In genomic region chr18:69585696-69586095, GRCh38 we compare ENCODE assay signal across 18 cellular contexts.
"Had no signal": no experiment of that assay in that cellular context is flagged by ENCODE, and none has a peak within 500 bp of the region (broad histone marks: within the 10 kb centered on the region; RNA-seq: fewer than 3 reads in every experiment).

No MANE protein-coding gene starts in this region.

- H3K27ac Mint-ChIP-seq: memory B cell, naive B cell, type B pancreatic cell had no signal

- H3K4me3 ChIP-seq: esophagus muscularis mucosa, gastroesophageal sphincter, left ventricle myocardium inferior, lower lobe of right lung, smooth muscle cell had no signal

- H3K4me3 Mint-ChIP-seq: memory B cell, naive B cell, neural crest cell, type B pancreatic cell had no signal

- ATAC-seq: gastroesophageal sphincter, lower lobe of right lung had no signal

- H3K27me3 Mint-ChIP-seq: memory B cell, type B pancreatic cell had no signal

- H3K36me3 Mint-ChIP-seq: memory B cell, naive B cell, type B pancreatic cell had no signal

- H3K36me3 ChIP-seq: esophagus muscularis mucosa, gastroesophageal sphincter, left ventricle myocardium inferior, lower lobe of right lung had no signal

- H3K4me1 Mint-ChIP-seq: memory B cell, naive B cell had no signal

- H3K27ac ChIP-seq: epithelial cell of prostate, esophagus muscularis mucosa, gastroesophageal sphincter, left ventricle myocardium inferior, lower lobe of right lung had no signal

- H3K4me2 ChIP-seq: smooth muscle cell had no signal

- H3K9me3 ChIP-seq: esophagus muscularis mucosa, gastroesophageal sphincter, left ventricle myocardium inferior, lower lobe of right lung had no signal

- H3K27me3 ChIP-seq: esophagus muscularis mucosa, gastroesophageal sphincter had no signal

- DNase-seq: cortex of kidney; effector memory CD4-positive, alpha-beta T cell; foreskin fibroblast; glutamatergic neuron; left ventricle myocardium inferior; lower lobe of right lung; midbrain; naive B cell; posterior cingulate gyrus; stimulated activated CD4-positive, alpha-beta T cell treated with anti-CD3 and anti-CD28 coated beads, Interleukin-2, amount 100 ng/mL, for 48 hours; stimulated activated naive CD4-positive, alpha-beta T cell treated with Interleukin-2 at 50 U/mL for 16 hours had no signal

- H3K4me1 ChIP-seq: esophagus muscularis mucosa, gastroesophageal sphincter, left ventricle myocardium inferior, lower lobe of right lung had no signal

- H3K9me3 Mint-ChIP-seq: memory B cell had no signal
